In the genomic region with DNA sequence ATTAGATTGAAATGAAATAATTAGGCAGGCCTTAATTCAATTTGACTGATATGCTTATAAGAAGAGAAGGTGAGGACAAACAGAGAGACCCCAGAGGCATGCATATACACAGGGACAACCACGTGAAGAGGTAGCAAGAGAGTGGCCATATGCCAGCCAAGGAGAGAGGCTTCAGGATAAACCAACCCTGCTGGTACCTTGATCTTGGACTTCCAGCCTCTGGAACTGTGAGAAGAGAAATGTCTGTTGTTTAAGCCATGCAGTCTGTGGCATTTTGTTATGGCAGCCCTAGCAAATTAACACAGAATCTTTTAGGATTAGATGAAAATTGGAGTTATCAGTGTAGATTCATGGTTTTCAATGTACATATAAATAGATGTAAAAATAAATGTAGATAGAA, we compare ENCODE assay signal across 27 cellular contexts.
"Had no signal": no experiment of that assay in that cellular context is flagged by ENCODE, and none has a peak within 500 bp of the region (broad histone marks: within the 10 kb centered on the region; RNA-seq: fewer than 3 reads in every experiment).

No MANE protein-coding gene starts in this region.

- H3K4me3 ChIP-seq: stomach, suprapubic skin, testis, thoracic aorta, thyroid gland, tibial artery, tibial nerve, transverse colon, upper lobe of left lung, upper lobe of right lung, uterus, vagina had no signal

- H3K27ac ChIP-seq: stomach, suprapubic skin, testis, thoracic aorta, thyroid gland, tibial artery, tibial nerve, transverse colon, upper lobe of left lung, upper lobe of right lung, uterus, vagina had no signal

- H3K27me3 ChIP-seq: stomach, suprapubic skin, testis, thyroid gland, tibial nerve, transverse colon, upper lobe of left lung, upper lobe of right lung, uterus, vagina had no signal

- H3K4me1 ChIP-seq: stomach, suprapubic skin, testis, thyroid gland, tibial artery, tibial nerve, upper lobe of left lung, upper lobe of right lung, uterus, vagina had no signal

- H3K36me3 ChIP-seq: stomach, suprapubic skin, thoracic aorta, thyroid gland, tibial artery, tibial nerve, transverse colon, upper lobe of left lung, upper lobe of right lung, uterus, vagina had no signal

- FAIRE-seq: urothelium cell line had no signal

- DNase-seq: stimulated activated CD4-positive, alpha-beta T cell treated with anti-CD3 and anti-CD28 coated beads, Interleukin-2, amount 100 ng/mL, for 48 hours; stimulated activated CD4-positive, alpha-beta T cell treated with anti-CD3 and anti-CD28 coated beads, Interleukin-4, amount 100 ng/mL, for 1 hour; stimulated activated CD4-positive, alpha-beta T cell treated with anti-CD3 and anti-CD28 coated beads, Interleukin-4, amount 100 ng/mL, for 24 hours; stimulated activated CD4-positive, alpha-beta T cell treated with anti-CD3 and anti-CD28 coated beads, Interleukin-4, amount 100 ng/mL, for 4 hours; stimulated activated CD8-positive, alpha-beta memory T cell treated with anti-CD3 and anti-CD28 coated beads, Interleukin-4, amount 100 ng/mL, for 48 hours; stimulated activated naive B cell treated with anti-CD40 and anti-IgM and Interleukin-4, amounts not matched to agents 10 μg/mL and 1 μg/mL and 100 μg/mL, for 72 hours; stimulated activated naive CD4-positive, alpha-beta T cell; stimulated activated naive CD4-positive, alpha-beta T cell treated with Interleukin-2 at 50 U/mL for 16 hours; stimulated activated naive CD8-positive, alpha-beta T cell treated with anti-CD3 and anti-CD28 coated beads, Interleukin-15, amount 100 ng/mL, for 72 hours; stimulated activated naive CD8-positive, alpha-beta T cell treated with anti-CD3 and anti-CD28 coated beads, Interleukin-15, Interleukin-2, amounts not matched to agents 100 U/mL and 50 U/mL, for 24 hours; stomach; substantia nigra; testis; thyroid gland; tibial artery; transverse colon; trophoblast cell; upper lobe of left lung; upper lobe of right lung; uterus had no signal

- ATAC-seq: stimulated activated effector memory CD8-positive, alpha-beta T cell treated with anti-CD3 and anti-CD28 coated beads, Interleukin-12 subunit alpha, Interleukin-12 subunit beta, amount 100 ng/mL, for 72 hours; stimulated activated memory B cell treated with anti-CD40 and anti-IgM and Interleukin-4, amounts not matched to agents 10 μg/mL and 1 μg/mL and 100 μg/mL, for 72 hours; stimulated activated naive B cell treated with anti-CD40 and anti-IgM and Interleukin-4, amounts not matched to agents 10 μg/mL and 1 μg/mL and 100 μg/mL, for 72 hours; stimulated activated naive CD8-positive, alpha-beta T cell treated with anti-CD3 and anti-CD28 coated beads, Interleukin-15, amount 100 ng/mL, for 72 hours; stimulated activated naive CD8-positive, alpha-beta T cell treated with anti-CD3 and anti-CD28 coated beads, Interleukin-15, Interleukin-2, amounts not matched to agents 100 U/mL and 50 U/mL, for 24 hours; upper lobe of right lung had no signal

- H3K9me3 ChIP-seq: stomach, suprapubic skin, testis, thoracic aorta, thyroid gland, tibial artery, transverse colon, upper lobe of left lung, upper lobe of right lung, uterus, vagina had no signal
